ENCODE assay signal across 16 cellular contexts in the genomic region with DNA sequence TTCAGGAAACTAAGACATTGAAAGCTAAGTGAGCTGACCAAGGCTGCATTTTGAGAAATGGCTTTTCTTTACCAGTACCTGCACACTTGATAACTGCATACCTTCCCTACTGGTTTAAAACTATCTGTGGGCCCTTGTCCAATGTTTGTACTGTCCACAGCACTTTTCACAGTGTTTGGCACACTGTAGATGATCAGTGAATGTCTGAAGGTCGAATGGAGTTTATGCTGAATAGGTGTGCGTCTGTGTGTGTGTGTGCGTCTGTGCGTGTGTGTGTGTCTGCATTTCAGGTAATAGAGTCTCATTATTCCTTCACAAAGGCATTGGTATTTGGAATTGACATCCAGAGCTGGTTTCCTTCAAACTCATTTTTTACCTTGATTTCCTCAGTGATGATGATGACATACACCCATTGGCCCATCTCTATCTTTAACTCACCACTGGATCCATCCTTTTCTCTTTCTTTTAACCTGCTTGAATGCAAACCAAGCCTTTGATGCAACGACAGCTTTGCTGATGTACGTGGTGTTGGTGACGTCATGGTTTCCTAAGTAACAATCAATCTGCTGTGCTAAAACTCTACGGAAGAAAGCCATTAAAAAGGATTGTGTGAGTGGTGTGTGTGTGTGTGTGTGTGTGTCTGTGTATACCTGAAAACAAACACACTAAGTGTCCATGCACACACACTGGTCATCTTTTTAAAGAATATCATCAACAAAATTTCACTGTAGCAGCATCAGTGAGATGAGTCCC.
DNase-seq lines count a peak whose midpoint lies in the region; ATAC-seq and TF ChIP-seq lines count a peak whose summit lies in the region.
"Had no signal": no experiment of that assay in that cellular context is flagged by ENCODE, and none has a peak within 500 bp of the region (broad histone marks: within the 10 kb centered on the region; RNA-seq: fewer than 3 reads in every experiment).

No MANE protein-coding gene starts in this region.

- H3K4me1 Mint-ChIP-seq in GM23338 (peaks cover 10% of the 10 kb centered on the region), endodermal cell (peaks cover 5% of the 10 kb centered on the region), neural progenitor cell (peaks cover 11% of the 10 kb centered on the region), chondrocyte (ENCODE audit: low read depth) (peaks cover 25% of the 10 kb centered on the region)
- H3K4me1 Mint-ChIP-seq: CD14-positive monocyte had no signal

- ATAC-seq in GM23338 (no peak), HG03354 (IDR thresholded peaks at IDR 0.05; ENCODE audit: poor library complexity, severe bottlenecking, unreplicated experiment) (no peak)
- ATAC-seq: A549; CD8-positive, alpha-beta T cell had no signal

- H3K9me2 ChIP-seq in GM23338 (ENCODE audit: insufficient read depth), result no peaks in the 10 kb centered on the region

- H3K27me3 Mint-ChIP-seq in GM23338 (ENCODE audit: insufficient read depth, low read depth, poor library complexity) (peaks cover 6% of the 10 kb centered on the region), endodermal cell (ENCODE audit: insufficient read depth) (peaks cover 5% of the 10 kb centered on the region), neural progenitor cell (ENCODE audit: insufficient read depth, low read depth) (peaks cover 4% of the 10 kb centered on the region), chondrocyte (ENCODE audit: low read depth) (peaks cover 7% of the 10 kb centered on the region)

- H3K9me3 Mint-ChIP-seq in GM23338 (no peaks in the 10 kb centered on the region), endodermal cell (no peaks in the 10 kb centered on the region), neural progenitor cell (no peaks in the 10 kb centered on the region), chondrocyte (ENCODE audit: low read depth) (no peaks in the 10 kb centered on the region)
- H3K9me3 Mint-ChIP-seq: CD8-positive, alpha-beta T cell had no signal

- no peaks in the 10 kb centered on the region for H3K27me3 ChIP-seq in GM23338 (ENCODE audit: insufficient read depth)
- H3K27me3 ChIP-seq in endodermal cell (ENCODE audit: control insufficient read depth, insufficient read depth, low read length, poor library complexity, severe bottlenecking), result peaks cover 4% of the 10 kb centered on the region
- H3K27me3 ChIP-seq in neural progenitor cell, result no peaks in the 10 kb centered on the region

- H3K79me2 ChIP-seq in GM23338 (replicated peaks; ENCODE audit: insufficient read depth) (no peaks in the 10 kb centered on the region), neural progenitor cell (ENCODE audit: low read depth) (no peaks in the 10 kb centered on the region)

- peak overlapping the region; percentile 11 for H3K9ac ChIP-seq in endodermal cell (ENCODE audit: extremely low read depth, low read length, poor library complexity, severe bottlenecking)
- no peak overlapping the region for H3K9ac ChIP-seq in neural progenitor cell

- no peak overlapping the region for H3K4me2 ChIP-seq in GM23338
- H3K4me2 ChIP-seq in neural progenitor cell, result no peak overlapping the region
- H3K4me2 ChIP-seq: A549 had no signal

- no peaks in the 10 kb centered on the region for H4K20me1 ChIP-seq in GM23338 (replicated peaks; ENCODE audit: insufficient read depth)
- H4K20me1 ChIP-seq in neural progenitor cell (ENCODE audit: low read depth), result no peaks in the 10 kb centered on the region

- H3F3A ChIP-seq in GM23338 (replicated peaks; ENCODE audit: low read depth) (no peaks in the 10 kb centered on the region), neural progenitor cell (ENCODE audit: low read depth) (peaks cover 4% of the 10 kb centered on the region)

- no peak overlapping the region for H3K4me3 ChIP-seq in GM23338
- H3K4me3 ChIP-seq in endodermal cell (ENCODE audit: low read length), result no peak overlapping the region
- H3K4me3 ChIP-seq in neural progenitor cell, result no peak overlapping the region
- H3K4me3 ChIP-seq: A549 had no signal

- WGBS in endodermal cell (ENCODE audit: insufficient coverage in 1 of 2, insufficient read length in 1 of 2), 2 experiments, result 86 to 93% methylated on average over 6 to 8 of the region's 8 CpGs

- H3K27ac Mint-ChIP-seq in GM23338 (no peak overlapping the region), endodermal cell (no peak overlapping the region), neural progenitor cell (no peak overlapping the region), chondrocyte (ENCODE audit: unreplicated experiment) (no peak overlapping the region)
- H3K27ac Mint-ChIP-seq: CD14-positive monocyte; CD8-positive, alpha-beta T cell had no signal

- H3K27ac ChIP-seq in GM23338 (ENCODE audit: low read depth), result no peak overlapping the region
- H3K27ac ChIP-seq in endodermal cell (ENCODE audit: low read depth, low read length), result no peak overlapping the region
- no peak overlapping the region for H3K27ac ChIP-seq in neural progenitor cell
- H3K27ac ChIP-seq: A549, HL-60 had no signal

- H3K36me3 Mint-ChIP-seq in GM23338 (ENCODE audit: low read depth) (no peaks in the 10 kb centered on the region), endodermal cell (ENCODE audit: low read depth) (no peaks in the 10 kb centered on the region), neural progenitor cell (no peaks in the 10 kb centered on the region), chondrocyte (ENCODE audit: low read depth) (no peaks in the 10 kb centered on the region)
- H3K36me3 Mint-ChIP-seq: CD14-positive monocyte; CD8-positive, alpha-beta T cell had no signal

- H3K4me1 ChIP-seq in GM23338 (ENCODE audit: insufficient read depth) (no peaks in the 10 kb centered on the region), endodermal cell (ENCODE audit: control insufficient read depth, insufficient read depth, low read length) (no peaks in the 10 kb centered on the region), neural progenitor cell (peaks cover 5% of the 10 kb centered on the region)
- H3K4me1 ChIP-seq: A549 had no signal

- H3K36me3 ChIP-seq in GM23338 (ENCODE audit: insufficient read depth) (no peaks in the 10 kb centered on the region), endodermal cell (ENCODE audit: control insufficient read depth, insufficient read depth, low read length) (no peaks in the 10 kb centered on the region), neural progenitor cell (no peaks in the 10 kb centered on the region)

- TF ChIP-seq CTCF in GM23338 (conservative IDR thresholded peaks at IDR 0.05; ENCODE audit: low read depth in 2 of 2) (no peak), endodermal cell (conservative IDR thresholded peaks at IDR 0.05) (no peak), neural progenitor cell (IDR thresholded peaks at IDR 0.05) (no peak), chondrocyte (IDR thresholded peaks at IDR 0.05) (no peak)

- H2AFZ ChIP-seq in GM23338 (peak overlapping the region; percentile 86; the same call in 1 of the 2 replicates), neural progenitor cell (replicated peaks) (peak overlapping the region; percentile 72)

- DNase-seq in Ammon's horn (ENCODE audit: low spot score), result peak; percentile 66
- no peak for DNase-seq in GM23338 (ENCODE audit: low spot score)
- DNase-seq in endodermal cell, result no peak
- no peak for DNase-seq in neural progenitor cell (ENCODE audit: low spot score)
- DNase-seq in activated naive CD4-positive, alpha-beta T cell treated with anti-CD3 and anti-CD28 coated beads, Interleukin-2, amount 50 U/mL, for 16 hours, result no peak
- no peak for DNase-seq in chondrocyte (ENCODE audit: low spot score)
- DNase-seq: CD8-positive, alpha-beta T cell; COR-L47; DMS153; GF-D8; HCEC 1CT; KBM-7 had no signal

- H3K4me3 Mint-ChIP-seq in GM23338, result no peak overlapping the region
- H3K4me3 Mint-ChIP-seq in endodermal cell, result no peak overlapping the region
- H3K4me3 Mint-ChIP-seq in neural progenitor cell, result no peak overlapping the region
- H3K4me3 Mint-ChIP-seq in chondrocyte (ENCODE audit: unreplicated experiment), result no peak overlapping the region
- H3K4me3 Mint-ChIP-seq: CD14-positive monocyte; CD8-positive, alpha-beta T cell had no signal

- no peaks in the 10 kb centered on the region for H3K9me3 ChIP-seq in endodermal cell (ENCODE audit: control insufficient read depth, low read length)
- H3K9me3 ChIP-seq in neural progenitor cell (ENCODE audit: low read depth), result no peaks in the 10 kb centered on the region
- H3K9me3 ChIP-seq: A549 had no signal

TF ChIP-seq in GM23338, 12 proteins besides CTCF, POLR2A, EP300 and RAD21 (continues in another document):
- TF ChIP-seq, protein P1, sequence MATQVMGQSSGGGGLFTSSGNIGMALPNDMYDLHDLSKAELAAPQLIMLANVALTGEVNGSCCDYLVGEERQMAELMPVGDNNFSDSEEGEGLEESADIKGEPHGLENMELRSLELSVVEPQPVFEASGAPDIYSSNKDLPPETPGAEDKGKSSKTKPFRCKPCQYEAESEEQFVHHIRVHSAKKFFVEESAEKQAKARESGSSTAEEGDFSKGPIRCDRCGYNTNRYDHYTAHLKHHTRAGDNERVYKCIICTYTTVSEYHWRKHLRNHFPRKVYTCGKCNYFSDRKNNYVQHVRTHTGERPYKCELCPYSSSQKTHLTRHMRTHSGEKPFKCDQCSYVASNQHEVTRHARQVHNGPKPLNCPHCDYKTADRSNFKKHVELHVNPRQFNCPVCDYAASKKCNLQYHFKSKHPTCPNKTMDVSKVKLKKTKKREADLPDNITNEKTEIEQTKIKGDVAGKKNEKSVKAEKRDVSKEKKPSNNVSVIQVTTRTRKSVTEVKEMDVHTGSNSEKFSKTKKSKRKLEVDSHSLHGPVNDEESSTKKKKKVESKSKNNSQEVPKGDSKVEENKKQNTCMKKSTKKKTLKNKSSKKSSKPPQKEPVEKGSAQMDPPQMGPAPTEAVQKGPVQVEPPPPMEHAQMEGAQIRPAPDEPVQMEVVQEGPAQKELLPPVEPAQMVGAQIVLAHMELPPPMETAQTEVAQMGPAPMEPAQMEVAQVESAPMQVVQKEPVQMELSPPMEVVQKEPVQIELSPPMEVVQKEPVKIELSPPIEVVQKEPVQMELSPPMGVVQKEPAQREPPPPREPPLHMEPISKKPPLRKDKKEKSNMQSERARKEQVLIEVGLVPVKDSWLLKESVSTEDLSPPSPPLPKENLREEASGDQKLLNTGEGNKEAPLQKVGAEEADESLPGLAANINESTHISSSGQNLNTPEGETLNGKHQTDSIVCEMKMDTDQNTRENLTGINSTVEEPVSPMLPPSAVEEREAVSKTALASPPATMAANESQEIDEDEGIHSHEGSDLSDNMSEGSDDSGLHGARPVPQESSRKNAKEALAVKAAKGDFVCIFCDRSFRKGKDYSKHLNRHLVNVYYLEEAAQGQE (IDR thresholded peaks at IDR 0.05; ENCODE audit: unreplicated experiment), result no peak
- TF ChIP-seq ZNF331 (CRISPR knock-in tag; IDR thresholded peaks at IDR 0.05; ENCODE audit: low read depth), result no peak
- TF ChIP-seq EZH2phosphoT487 (IDR thresholded peaks at IDR 0.05; ENCODE audit: unreplicated experiment), result no peak
